In genomic region chr2:67489396-67489795, GRCh38 we compare ENCODE assay signal across 17 cellular contexts.
A peak's percentile ranks its signal among the peaks of the same experiment; 100 is the strongest.
DNase-seq lines count a peak whose midpoint lies in the region; ATAC-seq, FAIRE-seq and TF ChIP-seq lines count a peak whose summit lies in the region.
"Had no signal": no experiment of that assay in that cellular context is flagged by ENCODE, and none has a peak within 500 bp of the region (broad histone marks: within the 10 kb centered on the region; RNA-seq: fewer than 3 reads in every experiment).

No MANE protein-coding gene starts in this region.

- no CpG with 5 or more reads among the region's 8 CpGs for WGBS in IMR-90 (ENCODE audit: extremely low coverage in 2 of 2, insufficient read length in 1 of 2), 2 experiments

- H3K27ac Mint-ChIP-seq in endothelial cell (ENCODE audit: unreplicated experiment), result no peak overlapping the region
- H3K27ac Mint-ChIP-seq in activated naive CD8-positive, alpha-beta T cell treated with anti-CD3 and anti-CD28 coated beads for 36 hours, result no peak overlapping the region
- H3K27ac Mint-ChIP-seq: CD8-positive, alpha-beta memory T cell; H9 had no signal

- H3K27me3 Mint-ChIP-seq in endothelial cell (ENCODE audit: unreplicated experiment), result peaks cover 2% of the 10 kb centered on the region
- H3K27me3 Mint-ChIP-seq in activated naive CD8-positive, alpha-beta T cell treated with anti-CD3 and anti-CD28 coated beads for 36 hours, result peaks cover 4% of the 10 kb centered on the region

- H3K56ac ChIP-seq in IMR-90 (ENCODE audit: extremely low read depth, insufficient read depth, low read length), result no peak overlapping the region

- H2AK5ac ChIP-seq in IMR-90 (ENCODE audit: low read depth, low read length), result no peak overlapping the region

- in situ Hi-C loops in IMR-90 (cut with MboI; ENCODE audit: low sequenced_read_pairs), result loop anchor here (25.0 kb wide), 1 partner anchor 348 kb away; no protein-coding TSS in a partner anchor

- H4K91ac ChIP-seq in IMR-90 (ENCODE audit: insufficient read depth, low read depth, low read length), result no peak overlapping the region

- no peak overlapping the region for H3K4me2 ChIP-seq in IMR-90 (ENCODE audit: low read depth, low read length)
- peak overlapping the region; percentile 13 for H3K4me2 ChIP-seq in keratinocyte (ENCODE audit: control insufficient read depth, extremely low read depth, insufficient read depth, low read depth, low read length)
- H3K4me2 ChIP-seq: A549, BLaER1 had no signal

- no peak overlapping the region for H3K18ac ChIP-seq in IMR-90 (ENCODE audit: low read depth, low read length)

- POLR2A ChIA-PET in IMR-90 (lab: Charles Lee; ENCODE audit: unreplicated experiment), result no interaction called here

- no peak overlapping the region for H2AFZ ChIP-seq in IMR-90 (replicated peaks; ENCODE audit: low read length, poor library complexity)
- H2AFZ ChIP-seq in keratinocyte (ENCODE audit: control insufficient read depth, low read length), result peak overlapping the region; percentile 8

- intact Hi-C loops in IMR-90 (cut with micrococcal nuclease), result no loop called here

- no peak overlapping the region for H3K14ac ChIP-seq in IMR-90 (replicated peaks; ENCODE audit: low read depth, low read length)

- no peaks in the 10 kb centered on the region for H3K9me3 ChIP-seq in IMR-90 (ENCODE audit: control insufficient read depth, insufficient read depth, low read length)
- H3K9me3 ChIP-seq in keratinocyte (ENCODE audit: control insufficient read depth, low read depth, low read length), result no peaks in the 10 kb centered on the region
- H3K9me3 ChIP-seq: A549 had no signal

- dilution Hi-C loops in IMR-90 (cut with HindIII; ENCODE audit: low sequenced_read_pairs, unreplicated experiment), result no loop called here
- dilution Hi-C loops in keratinocyte (cut with MboI; ENCODE audit: extremely low pct_ligation_motif_present, low sequenced_read_pairs), result no loop called here

- H3K27me3 ChIP-seq in IMR-90 (ENCODE audit: control insufficient read depth, insufficient read depth, low read length) (no peaks in the 10 kb centered on the region), keratinocyte (ENCODE audit: control insufficient read depth, extremely low read depth, insufficient read depth, low read length) (no peaks in the 10 kb centered on the region)
- H3K27me3 ChIP-seq: BLaER1 had no signal

- no peaks in the 10 kb centered on the region for H4K20me1 ChIP-seq in IMR-90 (ENCODE audit: insufficient read depth, low read length)
- no peaks in the 10 kb centered on the region for H4K20me1 ChIP-seq in keratinocyte (ENCODE audit: control insufficient read depth, extremely low read depth, insufficient read depth, low read length)
- H4K20me1 ChIP-seq: BLaER1 had no signal

- H3K4me3 ChIP-seq in IMR-90 (ENCODE audit: insufficient read depth, low read depth, low read length) (no peak overlapping the region), keratinocyte (ENCODE audit: control insufficient read depth in 2 of 3, extremely low read depth in 1 of 3, insufficient read depth in 2 of 3, low read depth in 1 of 3, low read length in 3 of 3) (no peak overlapping the region)
- H3K4me3 ChIP-seq: A549, BLaER1, GM12878, K562 had no signal

- H2BK20ac ChIP-seq in IMR-90 (ENCODE audit: low read depth, low read length), result no peak overlapping the region

- no peak overlapping the region for H2BK120ac ChIP-seq in IMR-90 (ENCODE audit: low read depth, low read length)

- DNase-seq in IMR-90 (peak; percentile 10), RPMI7951 (ENCODE audit: low read depth) (peak; percentile 32), keratinocyte (ENCODE audit: low read depth, low spot score) (no peak), AML-193 (lab: John Stamatoyannopoulos, UW) (no peak), endothelial cell (ENCODE audit: low spot score) (no peak)
- DNase-seq in activated naive CD8-positive, alpha-beta T cell treated with anti-CD3 and anti-CD28 coated beads for 36 hours, result no peak
- DNase-seq: CD8-positive, alpha-beta memory T cell; DMS79; GOT3; H9 had no signal

- no peak for ATAC-seq in IMR-90 (ENCODE audit: low read depth)
- ATAC-seq: A549, GM12878, HepG2, K562 had no signal

- H3K4me1 ChIP-seq in IMR-90 (ENCODE audit: control insufficient read depth, insufficient read depth, low read length), result no peaks in the 10 kb centered on the region
- H3K4me1 ChIP-seq in keratinocyte (ENCODE audit: control insufficient read depth, extremely low read depth, insufficient read depth, low read length), result no peaks in the 10 kb centered on the region
- H3K4me1 ChIP-seq: A549, BLaER1 had no signal

- H3K9me3 Mint-ChIP-seq in endothelial cell (ENCODE audit: unreplicated experiment), result no peaks in the 10 kb centered on the region
- H3K9me3 Mint-ChIP-seq in activated naive CD8-positive, alpha-beta T cell treated with anti-CD3 and anti-CD28 coated beads for 36 hours, result peaks cover 4% of the 10 kb centered on the region
- H3K9me3 Mint-ChIP-seq: CD8-positive, alpha-beta memory T cell; H9 had no signal

- CTCF ChIA-PET in IMR-90 (lab: Yijun Ruan, JAX), result no interaction called here

- H3K36me3 Mint-ChIP-seq in endothelial cell (ENCODE audit: low read depth, unreplicated experiment), result no peaks in the 10 kb centered on the region
- H3K36me3 Mint-ChIP-seq in activated naive CD8-positive, alpha-beta T cell treated with anti-CD3 and anti-CD28 coated beads for 36 hours, result no peaks in the 10 kb centered on the region
- H3K36me3 Mint-ChIP-seq: CD8-positive, alpha-beta memory T cell had no signal

- H3K79me2 ChIP-seq in keratinocyte (ENCODE audit: control insufficient read depth, insufficient read depth, low read length), result no peaks in the 10 kb centered on the region

- H4K5ac ChIP-seq in IMR-90 (ENCODE audit: low read depth, low read length), result no peak overlapping the region

- TF ChIP-seq POLR2A in IMR-90 (IDR thresholded peaks at IDR 0.05; ENCODE audit: low read depth, low read length), result no peak

- H3K4me1 Mint-ChIP-seq in endothelial cell (ENCODE audit: unreplicated experiment), result no peaks in the 10 kb centered on the region
- no peaks in the 10 kb centered on the region for H3K4me1 Mint-ChIP-seq in activated naive CD8-positive, alpha-beta T cell treated with anti-CD3 and anti-CD28 coated beads for 36 hours
- H3K4me1 Mint-ChIP-seq: CD8-positive, alpha-beta memory T cell; H9 had no signal

- no peak overlapping the region for H2AK9ac ChIP-seq in IMR-90 (replicated peaks; ENCODE audit: low read depth, low read length, poor library complexity)

- peak overlapping the region; percentile 70; the same call in 1 of the 3 replicates for H2BK15ac ChIP-seq in IMR-90 (ENCODE audit: low read depth, low read length)

- H3K36me3 ChIP-seq in IMR-90 (ENCODE audit: control insufficient read depth, insufficient read depth, low read length) (no peaks in the 10 kb centered on the region), keratinocyte (ENCODE audit: control insufficient read depth in 2 of 2, extremely low read depth in 1 of 2, insufficient read depth in 2 of 2, low read length in 2 of 2) (no peaks in the 10 kb centered on the region)
- H3K36me3 ChIP-seq: BLaER1 had no signal

- H3K27ac ChIP-seq in IMR-90 (ENCODE audit: insufficient read depth, low read length), result no peak overlapping the region
- H3K27ac ChIP-seq in keratinocyte (ENCODE audit: control insufficient read depth, insufficient read depth, low read length), result no peak overlapping the region
- H3K27ac ChIP-seq: A549, BLaER1 had no signal

- H3K4ac ChIP-seq in IMR-90 (ENCODE audit: low read depth, low read length), result no peak overlapping the region

- H3K9me1 ChIP-seq in IMR-90 (ENCODE audit: insufficient read depth, low read length), result no peaks in the 10 kb centered on the region
- no peaks in the 10 kb centered on the region for H3K9me1 ChIP-seq in keratinocyte (ENCODE audit: control insufficient read depth, extremely low read depth, insufficient read depth, low read length)

- TF ChIP-seq RAD21 in IMR-90 (IDR thresholded peaks at IDR 0.05; ENCODE audit: low read length), result no peak

- H3K23ac ChIP-seq in IMR-90 (ENCODE audit: low read depth, low read length), result no peak overlapping the region

- H3K4me3 Mint-ChIP-seq in endothelial cell (ENCODE audit: unreplicated experiment), result no peak overlapping the region
- no peak overlapping the region for H3K4me3 Mint-ChIP-seq in activated naive CD8-positive, alpha-beta T cell treated with anti-CD3 and anti-CD28 coated beads for 36 hours
- H3K4me3 Mint-ChIP-seq: CD8-positive, alpha-beta memory T cell; H9 had no signal

- H3K79me1 ChIP-seq in IMR-90 (ENCODE audit: low read depth in 1 of 2, low read length in 2 of 2), result no peaks in the 10 kb centered on the region

- H4K8ac ChIP-seq in IMR-90 (ENCODE audit: low read depth in 2 of 2, low read length in 2 of 2), result no peak overlapping the region

- no peak overlapping the region for H2BK5ac ChIP-seq in IMR-90 (ENCODE audit: low read depth, low read length, poor library complexity, severe bottlenecking)

- no peak for TF ChIP-seq CTCF in IMR-90 (conservative IDR thresholded peaks at IDR 0.05; ENCODE audit: low read depth, low read length)
- TF ChIP-seq CTCF in keratinocyte (optimal IDR thresholded peaks at IDR 0.05 in 1 of 3, IDR thresholded peaks at IDR 0.05 in 1 of 3, conservative IDR thresholded peaks at IDR 0.05 in 1 of 3; ENCODE audit: extremely low read depth in 1 of 3, insufficient read depth in 2 of 3, low read length in 3 of 3), result no peak
- no peak for TF ChIP-seq CTCF in endothelial cell (IDR thresholded peaks at IDR 0.05; ENCODE audit: unreplicated experiment)

- H3K9ac ChIP-seq in IMR-90 (ENCODE audit: low read depth, low read length) (no peak overlapping the region), keratinocyte (ENCODE audit: control insufficient read depth, extremely low read depth, insufficient read depth, low read length) (no peak overlapping the region)
- H3K9ac ChIP-seq: BLaER1 had no signal

- no peak for FAIRE-seq in keratinocyte (lab: Jason Lieb, UNC)
- FAIRE-seq: A549, GM12878, GM18507, HepG2, HTR-8/SVneo, K562 had no signal

- BruUV-seq in IMR-90 (replicated peaks; lab: Mats Ljungman, UMichigan), result no TSS peak

TF ChIP-seq in IMR-90, 13 proteins besides CTCF, POLR2A, EP300 and RAD21 (continues in another document):
- no peak for TF ChIP-seq MXI1 (IDR thresholded peaks at IDR 0.05; ENCODE audit: borderline replicate concordance, low read depth, low read length)
- no peak for TF ChIP-seq FOS (IDR thresholded peaks at IDR 0.05; ENCODE audit: low read depth, low read length)
- TF ChIP-seq SMC3 (IDR thresholded peaks at IDR 0.05; ENCODE audit: low read depth, low read length), result no peak
- TF ChIP-seq CHD1 (IDR thresholded peaks at IDR 0.05; ENCODE audit: low read depth, low read length), result no peak
- TF ChIP-seq MAZ (IDR thresholded peaks at IDR 0.05; ENCODE audit: borderline replicate concordance, low read depth, low read length), result no peak
- no peak for TF ChIP-seq RCOR1 (IDR thresholded peaks at IDR 0.05; ENCODE audit: insufficient replicate concordance, low read length)
- TF ChIP-seq CEBPB (IDR thresholded peaks at IDR 0.05; ENCODE audit: low read depth, low read length), result no peak

Comparison
In these comparisons a context has a peak if more than half of its experiments do, and no peak if none do; other contexts are left out.
1. DNase-seq: peak in IMR-90 (single experiment) and RPMI7951 (single experiment); none in keratinocyte (single experiment), AML-193 (0 of 2), endothelial cell (single experiment) and activated naive CD8-positive, alpha-beta T cell treated with anti-CD3 and anti-CD28 coated beads for 36 hours (single experiment).